Comparison of ENCODE assay signal across 11 cellular contexts in the genomic region with DNA sequence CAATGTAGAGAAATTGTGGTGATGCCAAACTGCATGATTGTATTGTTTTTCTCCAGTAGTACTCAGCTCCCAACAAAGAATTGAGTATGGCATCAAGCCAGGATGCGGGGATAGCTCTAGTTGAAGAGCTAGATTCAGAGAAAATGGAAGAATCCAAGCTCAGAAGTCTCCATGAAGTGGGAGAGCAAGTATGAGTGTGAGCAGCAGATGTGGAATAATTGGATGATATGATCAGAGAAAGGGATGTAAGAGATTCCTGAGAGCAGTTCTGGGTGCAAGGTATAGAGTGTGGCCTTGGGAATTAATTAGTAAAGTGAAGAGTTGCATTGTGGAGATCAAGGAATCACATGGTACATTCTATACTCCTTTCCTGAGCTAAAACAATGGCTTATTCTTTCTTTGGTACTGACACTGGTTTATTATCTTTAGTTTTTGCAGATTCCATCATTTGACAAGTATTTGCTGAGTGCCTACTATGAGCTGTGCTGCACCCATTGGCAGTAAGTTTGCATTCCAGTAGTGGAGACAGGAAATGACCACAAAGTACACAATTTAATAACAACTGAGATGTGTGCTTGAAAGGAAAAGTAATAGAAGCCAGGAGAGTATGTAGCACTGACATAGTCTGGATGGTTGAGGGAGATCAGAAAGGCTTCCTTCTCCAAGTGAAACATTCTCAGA.
DNase-seq lines count a peak whose midpoint lies in the region.
"Had no signal": no experiment of that assay in that cellular context is flagged by ENCODE, and none has a peak within 500 bp of the region (broad histone marks: within the 10 kb centered on the region; RNA-seq: fewer than 3 reads in every experiment).

No MANE protein-coding gene starts in this region.

- H3K27ac ChIP-seq in caudate nucleus (ENCODE audit: low read depth, low read length): peak overlapping the region; percentile 82

- DNase-seq in AG08396 (ENCODE audit: low spot score): peak; percentile 45
- peak; percentile 40 for DNase-seq in HS-5 (ENCODE audit: low read depth)
- DNase-seq in caudate nucleus (lab: John Stamatoyannopoulos, UW): peak in 27 of 61 donors; percentile 1 to 53 (median 18)
- peak; percentile 79 for DNase-seq in lung microvascular endothelial cell (ENCODE audit: low read depth in 2 of 2)
- no peak for DNase-seq in NCI-H774 (lab: John Stamatoyannopoulos, UW)
- no peak for DNase-seq in activated CD4-positive, alpha-beta T cell treated with anti-CD3 and anti-CD28 coated beads for 48 hours
- DNase-seq in NCI-H82 treated with DMSO at 0.1 percent for 48 hours (lab: John Stamatoyannopoulos, UW; ENCODE audit: unreplicated experiment): no peak
- no peak for DNase-seq in DMS53 (lab: John Stamatoyannopoulos, UW)
- DNase-seq: activated effector memory CD4-positive, alpha-beta T cell treated with Interleukin-2 at 50 U/mL for 16 hours; immature natural killer cell; NCI-H1436 had no signal

Comparison
In these comparisons a context has a peak if more than half of its experiments do, and no peak if none do; other contexts are left out.
1. DNase-seq: peak in AG08396 (single experiment), HS-5 (single experiment) and lung microvascular endothelial cell (2 of 2); none in NCI-H774 (single experiment), activated CD4-positive, alpha-beta T cell treated with anti-CD3 and anti-CD28 coated beads for 48 hours (single experiment), NCI-H82 treated with DMSO at 0.1 percent for 48 hours (single experiment) and DMS53 (single experiment).